Comparison of ENCODE assay signal across 23 cellular contexts in genomic region chr3:89656388-89656787, GRCh38.
"Had no signal": no experiment of that assay in that cellular context is flagged by ENCODE, and none has a peak within 500 bp of the region (broad histone marks: within the 10 kb centered on the region; RNA-seq: fewer than 3 reads in every experiment).

No MANE protein-coding gene starts in this region.

- H3K36me3 ChIP-seq: colonic mucosa, esophagus muscularis mucosa, esophagus squamous epithelium, gastrocnemius medialis, gastroesophageal sphincter, heart left ventricle, heart right ventricle had no signal

- H3K4me3 ChIP-seq: colonic mucosa, coronary artery, dorsolateral prefrontal cortex, esophagus muscularis mucosa, esophagus squamous epithelium, gastrocnemius medialis, gastroesophageal sphincter, heart left ventricle, heart right ventricle had no signal

- H3K4me1 ChIP-seq: colonic mucosa, esophagus squamous epithelium, foreskin keratinocyte, gastrocnemius medialis, gastroesophageal sphincter, heart left ventricle, heart right ventricle had no signal

- H3K27ac ChIP-seq: colonic mucosa, coronary artery, dorsolateral prefrontal cortex, epithelial cell of prostate, esophagus muscularis mucosa, esophagus squamous epithelium, foreskin keratinocyte, gastrocnemius medialis, gastroesophageal sphincter, heart left ventricle, heart right ventricle had no signal

- DNase-seq: colonic mucosa; cortex of kidney; dermis blood vessel endothelial cell; dorsolateral prefrontal cortex; effector CD4-positive, alpha-beta T cell; effector CD8-positive, alpha-beta T cell; effector memory CD4-positive, alpha-beta T cell; effector memory CD8-positive, alpha-beta T cell; endodermal cell; erythroblast; esophagus squamous epithelium; foreskin fibroblast; foreskin keratinocyte; foreskin melanocyte; gastrocnemius medialis; glutamatergic neuron; head of caudate nucleus; heart left ventricle; heart right ventricle had no signal

- H3K9me3 ChIP-seq: colonic mucosa, gastrocnemius medialis had no signal
